ENCODE assay signal across 8 cellular contexts in the genomic region with DNA sequence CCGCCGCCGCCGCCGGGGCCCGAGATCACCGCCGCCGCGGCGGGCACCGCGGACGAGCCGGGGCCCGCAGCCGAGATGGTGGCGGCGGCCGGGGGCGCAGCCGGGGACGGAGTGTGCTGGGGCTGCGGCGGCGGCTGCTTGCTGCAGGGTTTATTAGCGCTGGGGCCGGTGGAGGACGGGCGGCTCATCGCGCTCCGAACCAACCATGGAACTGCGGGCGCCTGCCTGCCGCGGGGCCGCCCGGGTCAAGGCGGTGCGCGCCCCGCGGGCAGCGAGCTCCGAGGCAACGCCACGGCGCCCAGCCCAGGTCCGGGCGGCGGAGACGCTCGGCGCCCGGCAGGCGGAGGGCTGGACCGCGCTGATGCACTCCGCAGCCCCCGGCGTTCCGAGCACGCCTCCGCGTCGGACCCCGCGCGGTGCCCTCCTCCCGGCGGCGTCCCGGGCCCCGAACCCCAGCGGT. TPM values are rescaled to one million over a fixed set of nuclear protein-coding genes. Genes with fewer than 3 reads are reported as not detected.
DNase-seq lines count a peak whose midpoint lies in the region; ATAC-seq, FAIRE-seq and TF ChIP-seq lines count a peak whose summit lies in the region.

No MANE protein-coding gene starts in this region.

- FAIRE-seq in keratinocyte (lab: Jason Lieb, UNC) = no peak

- H3K36me3 Mint-ChIP-seq in activated CD8-positive, alpha-beta T cell treated with anti-CD3 and anti-CD28 coated beads for 36 hours (ENCODE audit: low read depth) = peaks cover 45% of the 10 kb centered on the region

- peak in 1 of 2 donors; percentile 99 for TF ChIP-seq POLR2A in tibial nerve (IDR thresholded peaks at IDR 0.05)

- intact Hi-C loops in activated CD8-positive, alpha-beta T cell treated with anti-CD3 and anti-CD28 coated beads for 36 hours (cut with micrococcal nuclease) = loop anchor here (5.0 kb wide), 3 partner anchors 160 to 440 kb away; a partner anchor contains a TSS

- peak overlapping the region; percentile 98 for H3K9ac ChIP-seq in keratinocyte (ENCODE audit: control insufficient read depth, extremely low read depth, insufficient read depth, low read length)

- H3K9me3 ChIP-seq in keratinocyte (ENCODE audit: control insufficient read depth, low read depth, low read length) (no peaks in the 10 kb centered on the region), tibial nerve (no peaks in the 10 kb centered on the region)

- H3K4me1 ChIP-seq in keratinocyte (ENCODE audit: control insufficient read depth, extremely low read depth, insufficient read depth, low read length) (peaks cover 43% of the 10 kb centered on the region), tibial nerve (peaks cover 0 to 47% (median 12%) of the 10 kb centered on the region in 4 donors)

- H3K4me3 Mint-ChIP-seq in activated CD8-positive, alpha-beta T cell treated with anti-CD3 and anti-CD28 coated beads for 36 hours = peak overlapping the region; percentile 100

- H3K27ac ChIP-seq in keratinocyte (ENCODE audit: control insufficient read depth, insufficient read depth, low read length) = peak overlapping the region; percentile 90
- H3K27ac ChIP-seq in tibial nerve = peak overlapping the region; percentile 95 to 99 (median 96)

- peaks cover 53% of the 10 kb centered on the region for H3K4me1 Mint-ChIP-seq in activated CD8-positive, alpha-beta T cell treated with anti-CD3 and anti-CD28 coated beads for 36 hours (ENCODE audit: low read depth)

- H3K4me3 ChIP-seq in keratinocyte (ENCODE audit: control insufficient read depth in 2 of 3, extremely low read depth in 1 of 3, insufficient read depth in 2 of 3, low read depth in 1 of 3, low read length in 3 of 3) (peak overlapping the region; percentile 84 to 93 (median 85)), tibial nerve (peak overlapping the region; percentile 55 to 92 (median 86))

- peak; percentile 4 for ATAC-seq in GM18517 (IDR thresholded peaks at IDR 0.05; ENCODE audit: unreplicated experiment)
- ATAC-seq in HG02840 (IDR thresholded peaks at IDR 0.05; ENCODE audit: low FRiP score, unreplicated experiment) = peak; percentile 4
- no peak for ATAC-seq in activated CD8-positive, alpha-beta T cell treated with anti-CD3 and anti-CD28 coated beads for 36 hours

- CTCF ChIA-PET in activated CD8-positive, alpha-beta T cell treated with anti-CD3 and anti-CD28 coated beads for 36 hours (lab: Charles Lee) = interaction anchor here (1.0 to 8.0 kb wide), 6 partner anchors 13 to 441 kb away, joined by 3 to 52 read pairs (median 17); a partner anchor contains a TSS

- POLR2A ChIA-PET in activated CD8-positive, alpha-beta T cell treated with anti-CD3 and anti-CD28 coated beads for 36 hours (lab: Charles Lee) = interaction anchor here (0.6 to 8.5 kb wide), 26 partner anchors 9 to 1481 kb away, joined by 3 to 125 read pairs (median 9); a partner anchor contains a TSS

- H3K27me3 Mint-ChIP-seq in activated CD8-positive, alpha-beta T cell treated with anti-CD3 and anti-CD28 coated beads for 36 hours = no peaks in the 10 kb centered on the region

- no peak for TF ChIP-seq CTCF in activated CD8-positive, alpha-beta T cell treated with anti-CD3 and anti-CD28 coated beads for 36 hours (IDR thresholded peaks at IDR 0.05)
- TF ChIP-seq CTCF in keratinocyte (optimal IDR thresholded peaks at IDR 0.05 in 1 of 3, IDR thresholded peaks at IDR 0.05 in 1 of 3, conservative IDR thresholded peaks at IDR 0.05 in 1 of 3; ENCODE audit: extremely low read depth in 1 of 3, insufficient read depth in 2 of 3, low read length in 3 of 3) (no peak), tibial nerve (IDR thresholded peaks at IDR 0.05) (peak in 3 of 5 experiments; percentile 4 to 50 (median 40)), GM13976 (IDR thresholded peaks at IDR 0.05; ENCODE audit: borderline replicate concordance, control extremely low read depth, extremely low read depth, insufficient read depth, missing control alignments) (no peak)

- H3K27me3 ChIP-seq in keratinocyte (ENCODE audit: control insufficient read depth, extremely low read depth, insufficient read depth, low read length) (no peaks in the 10 kb centered on the region), tibial nerve (no peaks in the 10 kb centered on the region)

- dilution Hi-C loops in keratinocyte (cut with MboI; ENCODE audit: extremely low pct_ligation_motif_present, low sequenced_read_pairs) = no loop called here

- H2AFZ ChIP-seq in keratinocyte (ENCODE audit: control insufficient read depth, low read length) = no peak overlapping the region

- H4K20me1 ChIP-seq in keratinocyte (ENCODE audit: control insufficient read depth, extremely low read depth, insufficient read depth, low read length) = peaks cover 2% of the 10 kb centered on the region

- no peak for TF ChIP-seq EP300 in tibial nerve (IDR thresholded peaks at IDR 0.05)

- peak; percentile 15 for DNase-seq in activated CD8-positive, alpha-beta T cell treated with anti-CD3 and anti-CD28 coated beads for 36 hours
- DNase-seq in keratinocyte (ENCODE audit: low read depth, low spot score) (no peak), tibial nerve (ENCODE audit: low spot score in 2 of 2) (no peak), GM19240 (ENCODE audit: insufficient read length, low spot score) (no peak), GM13976 (ENCODE audit: low spot score) (no peak)
- DNase-seq in stimulated activated CD4-positive, alpha-beta T cell treated with anti-CD3 and anti-CD28 coated beads, Interleukin-4, amount 100 ng/mL, for 24 hours = no peak

- in situ Hi-C loops in GM13976 (cut with MboI; ENCODE audit: low sequenced_read_pairs, unreplicated experiment) = no loop called here

- peaks cover 2% of the 10 kb centered on the region for H3K9me1 ChIP-seq in keratinocyte (ENCODE audit: control insufficient read depth, extremely low read depth, insufficient read depth, low read length)

- peak overlapping the region; percentile 98 for H3K27ac Mint-ChIP-seq in activated CD8-positive, alpha-beta T cell treated with anti-CD3 and anti-CD28 coated beads for 36 hours

- 1% methylated on average over 24 to 32 of the region's 76 CpGs for WGBS in tibial nerve, 2 donors

- H3K79me2 ChIP-seq in keratinocyte (ENCODE audit: control insufficient read depth, insufficient read depth, low read length) = peaks cover 46% of the 10 kb centered on the region

- H3K4me2 ChIP-seq in keratinocyte (ENCODE audit: control insufficient read depth, extremely low read depth, insufficient read depth, low read depth, low read length) = peak overlapping the region; percentile 22

- H3K36me3 ChIP-seq in keratinocyte (ENCODE audit: control insufficient read depth in 2 of 2, extremely low read depth in 1 of 2, insufficient read depth in 2 of 2, low read length in 2 of 2) = peaks cover 2 to 10% of the 10 kb centered on the region in 2 experiments
- peaks cover 0 to 4% (median 0%) of the 10 kb centered on the region in 3 donors for H3K36me3 ChIP-seq in tibial nerve

- no peaks in the 10 kb centered on the region for H3K9me3 Mint-ChIP-seq in activated CD8-positive, alpha-beta T cell treated with anti-CD3 and anti-CD28 coated beads for 36 hours

RNA-seq across cellular contexts. Expression of a gene that starts 0.3 kb away (rescaled TPM):
- 10 to 100 TPM; 90.3 to 91.1 TPM for total RNA-seq in activated CD8-positive, alpha-beta T cell treated with anti-CD3 and anti-CD28 coated beads for 36 hours
- 32.5 to 65.7 TPM (median 44.8 TPM) in 3 replicates for polyA plus RNA-seq in keratinocyte
- polyA plus RNA-seq in keratinocyte (2011; ENCODE audit: low read depth) = 12.0 TPM
- polyA plus RNA-seq in keratinocyte (2011; cell fraction: cytosol; rRNA removed) = 51.5 and 97.0 TPM in 2 replicates
- polyA plus RNA-seq in keratinocyte (2011; cell fraction: nucleus; rRNA removed) = 42.4 and 77.3 TPM in 2 replicates
- polyA plus RNA-seq in keratinocyte (2012; ENCODE audit: low replicate concordance) = 24.0 and 37.9 TPM in 2 replicates
- polyA minus RNA-seq in keratinocyte = 80.2 to 214 TPM (median 148 TPM) in 3 replicates
- 47.4 TPM for polyA minus RNA-seq in keratinocyte (2011; cell fraction: cytosol; rRNA and poly(A)+ RNA removed)
- 24.1 and 25.4 TPM in 2 replicates for polyA minus RNA-seq in keratinocyte (2011; cell fraction: nucleus; rRNA and poly(A)+ RNA removed)
- 10 to 100 TPM; 60.5 to 73.7 (median 62.7) TPM for total RNA-seq in tibial nerve

RNA-seq across cellular contexts. Expression of a gene that starts 59.0 kb away (rescaled TPM):
- total RNA-seq in activated CD8-positive, alpha-beta T cell treated with anti-CD3 and anti-CD28 coated beads for 36 hours = not detected
- polyA plus RNA-seq in keratinocyte = 0.03 TPM in 2 of 3 replicates, not detected in the other
- polyA plus RNA-seq in keratinocyte (2011; ENCODE audit: low read depth) = not detected
- not detected in 2 replicates for polyA plus RNA-seq in keratinocyte (2011; cell fraction: cytosol; rRNA removed)
- 0.06 TPM in 1 of 2 replicates, not detected in the other for polyA plus RNA-seq in keratinocyte (2011; cell fraction: nucleus; rRNA removed)
- polyA plus RNA-seq in keratinocyte (2012; ENCODE audit: low replicate concordance) = not detected in 2 replicates
- not detected in 3 replicates for polyA minus RNA-seq in keratinocyte
- not detected for polyA minus RNA-seq in keratinocyte (2011; cell fraction: cytosol; rRNA and poly(A)+ RNA removed)
- polyA minus RNA-seq in keratinocyte (2011; cell fraction: nucleus; rRNA and poly(A)+ RNA removed) = not detected in 2 replicates
- under 1 TPM in 1 of 4 donors, not detected in 3; 0.84 TPM for total RNA-seq in tibial nerve

Comparison
In these comparisons a context has a peak if more than half of its experiments do, and no peak if none do; other contexts are left out.
1. CTCF ChIP-seq: peak in tibial nerve (3 of 5); none in activated CD8-positive, alpha-beta T cell treated with anti-CD3 and anti-CD28 coated beads for 36 hours (single experiment), keratinocyte (0 of 3) and GM13976 (single experiment).